In the genomic region with DNA sequence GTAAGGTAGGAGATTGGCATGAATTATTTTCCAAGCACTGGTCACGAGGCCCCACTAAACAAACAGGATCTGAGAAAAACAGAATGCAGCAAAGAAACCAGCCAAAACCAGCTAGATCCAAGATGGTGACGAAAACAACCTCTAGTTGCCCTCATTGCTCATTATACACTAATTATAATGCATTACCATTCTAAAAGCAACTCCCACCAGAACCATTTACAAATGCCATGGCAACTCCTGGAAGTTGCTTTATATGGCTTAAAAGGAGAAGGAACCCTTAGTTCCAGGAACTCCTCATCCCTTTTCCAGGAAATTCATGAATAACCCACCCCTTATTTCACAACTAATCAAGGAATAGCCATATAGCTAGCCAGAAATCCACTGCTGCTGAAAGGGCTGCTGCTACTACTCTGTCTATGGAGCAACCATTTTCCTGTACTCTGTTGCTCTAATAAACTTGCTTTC, we compare ENCODE assay signal across 27 cellular contexts.
DNase-seq lines count a peak whose midpoint lies in the region; ATAC-seq lines count a peak whose summit lies in the region.
"Had no signal": no experiment of that assay in that cellular context is flagged by ENCODE, and none has a peak within 500 bp of the region (broad histone marks: within the 10 kb centered on the region; RNA-seq: fewer than 3 reads in every experiment).

No MANE protein-coding gene starts in this region.

- peak overlapping the region; percentile 35 for H3K27ac Mint-ChIP-seq in central memory CD8-positive, alpha-beta T cell (ENCODE audit: low read depth)
- H3K27ac Mint-ChIP-seq in activated CD4-positive, alpha-beta T cell treated with anti-CD3 and anti-CD28 coated beads, Interleukin-2, amount 10 ng/mL, durations not matched to agents 7 days and 5 days, result no peak overlapping the region
- peak overlapping the region in 1 of 10 donors; percentile 37 for H3K27ac Mint-ChIP-seq in naive thymus-derived CD8-positive, alpha-beta T cell
- H3K27ac Mint-ChIP-seq: activated CD4-positive, alpha-beta T cell treated with anti-CD3 and anti-CD28 coated beads, Interleukin-2, amount 10 ng/mL, durations not matched to agents 24 days and 14 days; activated CD8-positive, alpha-beta memory T cell treated with anti-CD3 and anti-CD28 coated beads, Interleukin-2, amount 10 ng/mL, durations not matched to agents 7 days and 5 days; activated naive CD4-positive, alpha-beta T cell treated with anti-CD3 and anti-CD28 coated beads, Interleukin-2, amount 50 U/mL, for 72 hours; activated T-helper 1 cell treated with anti-CD3 and anti-CD28 coated beads, Interleukin-12 subunit alpha, Interleukin-12 subunit beta, Interleukin-2, Interleukin-4 antibody, amounts not matched to agents 30 ng/mL and 10 ng/mL and 1 ng/mL, durations not matched to agents 14 hours and 24 hours and 36 hours; T-helper 2 cell treated with Interferon-gamma antibody and Interleukin-4, amounts not matched to agents 5 μg/mL and 100 μg/mL, for 36 hours; type B pancreatic cell had no signal

- no peak overlapping the region for H3K4me3 Mint-ChIP-seq in central memory CD8-positive, alpha-beta T cell
- no peak overlapping the region for H3K4me3 Mint-ChIP-seq in activated CD4-positive, alpha-beta T cell treated with anti-CD3 and anti-CD28 coated beads, Interleukin-2, amount 10 ng/mL, durations not matched to agents 7 days and 5 days
- no peak overlapping the region for H3K4me3 Mint-ChIP-seq in naive thymus-derived CD8-positive, alpha-beta T cell
- H3K4me3 Mint-ChIP-seq: activated CD4-positive, alpha-beta T cell treated with anti-CD3 and anti-CD28 coated beads, Interleukin-2, amount 10 ng/mL, durations not matched to agents 24 days and 14 days; activated CD8-positive, alpha-beta memory T cell treated with anti-CD3 and anti-CD28 coated beads, Interleukin-2, amount 10 ng/mL, durations not matched to agents 7 days and 5 days; activated T-helper 1 cell treated with anti-CD3 and anti-CD28 coated beads, Interleukin-12 subunit alpha, Interleukin-12 subunit beta, Interleukin-2, Interleukin-4 antibody, amounts not matched to agents 30 ng/mL and 10 ng/mL and 1 ng/mL, durations not matched to agents 14 hours and 24 hours and 36 hours; T-helper 2 cell treated with Interferon-gamma antibody and Interleukin-4, amounts not matched to agents 5 μg/mL and 100 μg/mL, for 36 hours; type B pancreatic cell had no signal

- ATAC-seq in left cardiac atrium, result peak; percentile 30 to 60
- no peak for ATAC-seq in central memory CD8-positive, alpha-beta T cell (replicated peaks; ENCODE audit: extremely low read depth, poor library complexity, severe bottlenecking)
- ATAC-seq in naive thymus-derived CD8-positive, alpha-beta T cell, result no peak
- ATAC-seq: A549; activated CD8-positive, alpha-beta memory T cell treated with anti-CD3 and anti-CD28 coated beads, Interleukin-2, amount 10 ng/mL, durations not matched to agents 7 days and 5 days; activated naive CD4-positive, alpha-beta T cell treated with anti-CD3 and anti-CD28 coated beads, Interleukin-2, amount 50 U/mL, for 72 hours; psoas muscle had no signal

- H3K4me1 Mint-ChIP-seq in central memory CD8-positive, alpha-beta T cell, result peaks cover 17% of the 10 kb centered on the region
- peaks cover 4% of the 10 kb centered on the region for H3K4me1 Mint-ChIP-seq in activated CD4-positive, alpha-beta T cell treated with anti-CD3 and anti-CD28 coated beads, Interleukin-2, amount 10 ng/mL, durations not matched to agents 7 days and 5 days
- H3K4me1 Mint-ChIP-seq in naive thymus-derived CD8-positive, alpha-beta T cell, result peaks cover 7 to 38% (median 13%) of the 10 kb centered on the region in 4 donors
- H3K4me1 Mint-ChIP-seq: activated CD8-positive, alpha-beta memory T cell treated with anti-CD3 and anti-CD28 coated beads, Interleukin-2, amount 10 ng/mL, durations not matched to agents 7 days and 5 days had no signal

- H3K9me3 ChIP-seq in stomach smooth muscle (ENCODE audit: control insufficient read depth in 2 of 2, low read length in 2 of 2), result no peaks in the 10 kb centered on the region
- H3K9me3 ChIP-seq: A549, MG63, psoas muscle, SK-N-SH had no signal

- POLR2A ChIA-PET in activated CD4-positive, alpha-beta T cell treated with anti-CD3 and anti-CD28 coated beads, Interleukin-2, amount 10 ng/mL, durations not matched to agents 7 days and 5 days (lab: Charles Lee), result no interaction called here
- POLR2A ChIA-PET in naive thymus-derived CD8-positive, alpha-beta T cell (lab: Charles Lee), result no interaction called here

- CTCF ChIA-PET in activated CD4-positive, alpha-beta T cell treated with anti-CD3 and anti-CD28 coated beads, Interleukin-2, amount 10 ng/mL, durations not matched to agents 7 days and 5 days (lab: Charles Lee), result no interaction called here

- peak overlapping the region; percentile 19 to 31 for H3K4me3 ChIP-seq in stomach smooth muscle (ENCODE audit: low read length in 2 of 2)
- H3K4me3 ChIP-seq: A549, MG63, psoas muscle had no signal

- H3K27ac ChIP-seq in stomach smooth muscle (ENCODE audit: low read length), result no peak overlapping the region
- H3K27ac ChIP-seq: A549, brain microvascular endothelial cell, psoas muscle, RWPE1, VCaP had no signal

- no peaks in the 10 kb centered on the region for H3K36me3 ChIP-seq in stomach smooth muscle (ENCODE audit: control insufficient read depth in 2 of 2, insufficient read depth in 2 of 2, low read length in 2 of 2)
- H3K36me3 ChIP-seq: brain microvascular endothelial cell, MG63 had no signal

- no peaks in the 10 kb centered on the region for H3K27me3 Mint-ChIP-seq in central memory CD8-positive, alpha-beta T cell
- H3K27me3 Mint-ChIP-seq in activated CD4-positive, alpha-beta T cell treated with anti-CD3 and anti-CD28 coated beads, Interleukin-2, amount 10 ng/mL, durations not matched to agents 7 days and 5 days, result no peaks in the 10 kb centered on the region
- no peaks in the 10 kb centered on the region for H3K27me3 Mint-ChIP-seq in naive thymus-derived CD8-positive, alpha-beta T cell
- H3K27me3 Mint-ChIP-seq: activated CD4-positive, alpha-beta T cell treated with anti-CD3 and anti-CD28 coated beads, Interleukin-2, amount 10 ng/mL, durations not matched to agents 24 days and 14 days; activated CD8-positive, alpha-beta memory T cell treated with anti-CD3 and anti-CD28 coated beads, Interleukin-2, amount 10 ng/mL, durations not matched to agents 7 days and 5 days; type B pancreatic cell had no signal

- H3K27me3 ChIP-seq in stomach smooth muscle (ENCODE audit: control insufficient read depth in 1 of 2, insufficient read depth in 2 of 2, low read length in 2 of 2), result no peaks in the 10 kb centered on the region
- H3K27me3 ChIP-seq: brain microvascular endothelial cell, MG63 had no signal

- DNase-seq in left cardiac atrium (no peak), cardiac septum (ENCODE audit: low spot score) (no peak), iris pigment epithelial cell (ENCODE audit: low read depth) (peak; percentile 5), D341Med (ENCODE audit: low spot score) (no peak)
- DNase-seq in central memory CD8-positive, alpha-beta T cell (ENCODE audit: low spot score in 2 of 2), result no peak
- DNase-seq in activated CD4-positive, alpha-beta T cell treated with anti-CD3 and anti-CD28 coated beads, Interleukin-2, amount 10 ng/mL, durations not matched to agents 7 days and 5 days, result no peak
- DNase-seq in naive thymus-derived CD8-positive, alpha-beta T cell, result no peak
- DNase-seq: activated CD4-positive, alpha-beta T cell treated with anti-CD3 and anti-CD28 coated beads, Interleukin-2, amount 10 ng/mL, durations not matched to agents 24 days and 14 days; activated CD8-positive, alpha-beta memory T cell treated with anti-CD3 and anti-CD28 coated beads, Interleukin-2, amount 10 ng/mL, durations not matched to agents 7 days and 5 days; brain microvascular endothelial cell; cortex of kidney; EL; H7; hippocampal formation; islet precursor cell; mammary epithelial cell; MG63; psoas muscle; SK-N-SH had no signal

- no peaks in the 10 kb centered on the region for H3K9me3 Mint-ChIP-seq in central memory CD8-positive, alpha-beta T cell
- peaks cover 6% of the 10 kb centered on the region for H3K9me3 Mint-ChIP-seq in activated CD4-positive, alpha-beta T cell treated with anti-CD3 and anti-CD28 coated beads, Interleukin-2, amount 10 ng/mL, durations not matched to agents 7 days and 5 days
- H3K9me3 Mint-ChIP-seq in naive thymus-derived CD8-positive, alpha-beta T cell, result peaks cover 0 to 4% (median 0%) of the 10 kb centered on the region in 9 donors
- H3K9me3 Mint-ChIP-seq: activated naive CD4-positive, alpha-beta T cell treated with anti-CD3 and anti-CD28 coated beads, Interleukin-2, amount 50 U/mL, for 72 hours; type B pancreatic cell had no signal

- peak overlapping the region in 1 of 2 donors; percentile 9 for H3K9ac ChIP-seq in stomach smooth muscle (ENCODE audit: low read length in 2 of 2)
- H3K9ac ChIP-seq: SK-N-SH had no signal

- intact Hi-C loops in left cardiac atrium (cut with DNase I) (no loop called here), cardiac septum (cut with DNase I) (no loop called here)

- H3K36me3 Mint-ChIP-seq in central memory CD8-positive, alpha-beta T cell (ENCODE audit: insufficient read depth), result peaks cover 1% of the 10 kb centered on the region
- peaks cover 19% of the 10 kb centered on the region for H3K36me3 Mint-ChIP-seq in activated CD4-positive, alpha-beta T cell treated with anti-CD3 and anti-CD28 coated beads, Interleukin-2, amount 10 ng/mL, durations not matched to agents 7 days and 5 days (ENCODE audit: low read depth)
- H3K36me3 Mint-ChIP-seq in naive thymus-derived CD8-positive, alpha-beta T cell, result peaks cover 4 to 16% (median 9%) of the 10 kb centered on the region in 3 donors

- no peaks in the 10 kb centered on the region for H3K4me1 ChIP-seq in stomach smooth muscle (ENCODE audit: control insufficient read depth, insufficient read depth, low read length)
- H3K4me1 ChIP-seq: A549, psoas muscle had no signal

Comparison
In these comparisons a context has a peak if more than half of its experiments do, and no peak if none do; other contexts are left out.
1. ATAC-seq: peak in left cardiac atrium (2 of 2); none in central memory CD8-positive, alpha-beta T cell (single experiment) and naive thymus-derived CD8-positive, alpha-beta T cell (0 of 2).